In genomic region chr7:143177374-143178119, GRCh38 we compare ENCODE assay signal across 23 cellular contexts. TPM values are rescaled to one million over a fixed set of nuclear protein-coding genes. Genes with fewer than 3 reads are reported as not detected.
A peak's percentile ranks its signal among the peaks of the same experiment; 100 is the strongest.
DNase-seq lines count a peak whose midpoint lies in the region; ATAC-seq, FAIRE-seq and TF ChIP-seq lines count a peak whose summit lies in the region.
"Had no signal": no experiment of that assay in that cellular context is flagged by ENCODE, and none has a peak within 500 bp of the region (broad histone marks: within the 10 kb centered on the region; RNA-seq: fewer than 3 reads in every experiment).

No MANE protein-coding gene starts in this region.

- no peak for ATAC-seq in GM12878
- no peak for ATAC-seq in GM21381 (IDR thresholded peaks at IDR 0.05; ENCODE audit: unreplicated experiment)
- ATAC-seq: HCT116, HepG2 had no signal

- H3K4me3 ChIP-seq in GM12878 = no peak overlapping the region
- H3K4me3 ChIP-seq: BLaER1 had no signal

- no peaks in the 10 kb centered on the region for H3K36me3 ChIP-seq in GM12878 (ENCODE audit: control insufficient read depth in 2 of 2, insufficient read depth in 2 of 2, low read length in 1 of 2)
- H3K36me3 ChIP-seq: BLaER1 had no signal

- TF ChIP-seq CTCF in GM12878 (IDR thresholded peaks at IDR 0.05 in 2 of 3, conservative IDR thresholded peaks at IDR 0.05 in 1 of 3; ENCODE audit: control insufficient read depth in 2 of 3, extremely low read depth in 1 of 3, insufficient read depth in 1 of 3, low read depth in 3 of 3, low read length in 3 of 3) = no peak

- TF ChIP-seq EP300 in GM12878 (IDR thresholded peaks at IDR 0.05; ENCODE audit: borderline replicate concordance in 1 of 2, control insufficient read depth in 1 of 2, low read depth in 2 of 2, low read length in 2 of 2) = no peak

- H3K27me3 ChIP-seq in GM12878 (replicated peaks in 1 of 2; ENCODE audit: control insufficient read depth in 2 of 2, insufficient read depth in 2 of 2, low read length in 1 of 2) = no peaks in the 10 kb centered on the region
- H3K27me3 ChIP-seq: BLaER1 had no signal

- H3K4me1 ChIP-seq in GM12878 (ENCODE audit: control insufficient read depth, insufficient read depth, low read length) = no peaks in the 10 kb centered on the region
- H3K4me1 ChIP-seq: BLaER1 had no signal

- intact Hi-C loops in GM12878 (cut with micrococcal nuclease; ENCODE audit: unreplicated experiment) = no loop called here

- no peaks in the 10 kb centered on the region; the same call in 2 of the 3 replicates for H3K9me3 ChIP-seq in GM12878 (replicated peaks; ENCODE audit: control insufficient read depth, insufficient read depth, low read length)

- no peak overlapping the region for H3K9ac ChIP-seq in GM12878 (ENCODE audit: control insufficient read depth, insufficient read depth, low read length)
- H3K9ac ChIP-seq: BLaER1, KMS-11 had no signal

- POLR2A ChIA-PET in GM12878 (lab: Charles Lee) = no interaction called here

- TF ChIP-seq RAD21 in GM12878 (IDR thresholded peaks at IDR 0.05; ENCODE audit: insufficient read depth, low read depth, low read length) = no peak

- no peaks in the 10 kb centered on the region for H3K79me2 ChIP-seq in GM12878 (ENCODE audit: control insufficient read depth, insufficient read depth, low read length)

- RAD21 ChIA-PET in GM12878 (lab: Charles Lee; ENCODE audit: unreplicated experiment) = no interaction called here

- CTCF ChIA-PET in GM12878 (lab: Yijun Ruan, JAX) = no interaction called here

- in situ Hi-C loops in KBM-7 (cut with MboI; ENCODE audit: low pct_unique_long_range_greater_than_20kb, low sequenced_read_pairs) (no loop called here), GM12878 (cut with MboI) (no loop called here)

- H3K27ac ChIP-seq in GM12878 (ENCODE audit: control insufficient read depth, insufficient read depth) = no peak overlapping the region
- H3K27ac ChIP-seq: 22Rv1, BLaER1, KMS-11 had no signal

- BruUV-seq in GM12878 (replicated peaks; lab: Mats Ljungman, UMichigan) = no TSS peak

- FAIRE-seq in GM12878 (lab: Jason Lieb, UNC) = no peak
- FAIRE-seq: GM12891, HepG2 had no signal

- 22% methylated on average over 2 of the region's 2 CpGs for WGBS in GM12878 (ENCODE audit: insufficient coverage, insufficient replicate concordance, low lambda C conversion rate, missing lambda C conversion rate)

- no peak overlapping the region for H2AFZ ChIP-seq in GM12878 (ENCODE audit: control insufficient read depth, low read depth, low read length)

- SMC1A ChIA-PET in GM12878 (lab: Charles Lee; ENCODE audit: uncharacterized antibody, unreplicated experiment) = no interaction called here

- H3K4me2 ChIP-seq in GM12878 (ENCODE audit: control insufficient read depth, insufficient read depth) = no peak overlapping the region
- H3K4me2 ChIP-seq: BLaER1, KMS-11 had no signal

- no peaks in the 10 kb centered on the region for H4K20me1 ChIP-seq in GM12878 (ENCODE audit: control insufficient read depth, insufficient read depth)
- H4K20me1 ChIP-seq: BLaER1 had no signal

- DNase-seq in DMS53 (lab: John Stamatoyannopoulos, UW) (peak; percentile 29), DMS53 treated with DMSO at 0.1 percent for 48 hours (lab: John Stamatoyannopoulos, UW; ENCODE audit: unreplicated experiment) (no peak), KBM-7 (peak; percentile 16), GM12878 (ENCODE audit: low read depth, low spot score) (no peak), NCI-H1092 (lab: John Stamatoyannopoulos, UW) (no peak), globus pallidus (ENCODE audit: low spot score) (no peak)
- DNase-seq: CD4-positive, alpha-beta memory T cell; DMS153; DND-41; EL; H7 had no signal

- no peak for TF ChIP-seq POLR2A in GM12878 (IDR thresholded peaks at IDR 0.05; ENCODE audit: low read depth, low read length)

TF ChIP-seq in GM12878, 131 proteins besides CTCF, POLR2A, EP300 and RAD21 (continues in another document):
- TF ChIP-seq CBX5 (IDR thresholded peaks at IDR 0.05; ENCODE audit: low read depth) = peak; percentile 28; the same call in 1 of the 2 replicates
- TF ChIP-seq ZNF687 (IDR thresholded peaks at IDR 0.05) = no peak

RNA-seq across cellular contexts. Expression of gene TAS2R39, which starts 5.7 kb away (rescaled TPM):
- total RNA-seq in GM12878 (2013; cell fraction: nucleolus; rRNA removed) = not detected in 2 replicates
- total RNA-seq in GM12878 (2014; rRNA removed) = 0.22 TPM in 1 of 2 replicates, not detected in the other
- total RNA-seq in GM12878 (2014; rRNA removed; fragmentation: Illumina TruSeq; extraction: Trizol) = not detected in 2 replicates
- total RNA-seq in GM12878 (2021) = not detected in 2 replicates
- polyA plus RNA-seq in GM12878 (2011; ENCODE audit: low read depth) = not detected
- not detected in 2 replicates for polyA plus RNA-seq in GM12878 (2011; rRNA removed)
- polyA plus RNA-seq in GM12878 (2011; cell fraction: cytosol; rRNA removed) = not detected in 2 replicates
- not detected in 2 replicates for polyA plus RNA-seq in GM12878 (2011; cell fraction: nucleus; rRNA removed)
- polyA plus RNA-seq in GM12878 (2012) = not detected in 2 replicates
- polyA plus RNA-seq in GM12878 (2014; fragmentation: Illumina TruSeq; extraction: Trizol) = not detected in 2 replicates
- not detected for polyA plus RNA-seq in GM12878 (2014; fragmentation: Nextera tagmentation; extraction: Ambion mirVana)
- polyA plus RNA-seq in GM12878 (2014; rRNA removed) = not detected in 2 replicates
- not detected for polyA plus RNA-seq in GM12878 (2016; fragmentation: Nextera tagmentation; extraction: Ambion mirVana)
- polyA minus RNA-seq in GM12878 (2011; rRNA and poly(A)+ RNA removed) = not detected in 2 replicates
- not detected in 2 replicates for polyA minus RNA-seq in GM12878 (2011; cell fraction: cytosol; rRNA and poly(A)+ RNA removed)
- not detected in 2 replicates for polyA minus RNA-seq in GM12878 (2011; cell fraction: nucleus; rRNA and poly(A)+ RNA removed)
- total RNA-seq: A673; CD4-positive, alpha-beta memory T cell; G401; H7; HepG2 had no signal
- polyA plus RNA-seq: AG04450; CD14-positive monocyte; CD4-positive, alpha-beta memory T cell; HepG2; IgD-negative memory B cell had no signal

RNA-seq across cellular contexts. Expression of gene TAS2R40, which starts 44.3 kb away (rescaled TPM):
- not detected in 2 replicates for total RNA-seq in GM12878 (2013; cell fraction: nucleolus; rRNA removed)
- total RNA-seq in GM12878 (2014; rRNA removed) (not detected in 2 replicates), GM12878 (2014; rRNA removed; fragmentation: Illumina TruSeq; extraction: Trizol) (not detected in 2 replicates), GM12878 (2021) (not detected in 2 replicates)
- polyA plus RNA-seq in GM12878 (2011; ENCODE audit: low read depth) = not detected
- polyA plus RNA-seq in GM12878 (2011; rRNA removed) (not detected in 2 replicates), GM12878 (2014; fragmentation: Illumina TruSeq; extraction: Trizol) (not detected in 2 replicates), GM12878 (2014; fragmentation: Nextera tagmentation; extraction: Ambion mirVana) (not detected), GM12878 (2014; rRNA removed) (not detected in 2 replicates), GM12878 (2016; fragmentation: Nextera tagmentation; extraction: Ambion mirVana) (not detected)
- not detected in 2 replicates for polyA plus RNA-seq in GM12878 (2011; cell fraction: cytosol; rRNA removed)
- not detected in 2 replicates for polyA plus RNA-seq in GM12878 (2011; cell fraction: nucleus; rRNA removed)
- not detected in 2 replicates for polyA plus RNA-seq in GM12878 (2012)
- not detected in 2 replicates for polyA minus RNA-seq in GM12878 (2011; rRNA and poly(A)+ RNA removed)
- not detected in 2 replicates for polyA minus RNA-seq in GM12878 (2011; cell fraction: cytosol; rRNA and poly(A)+ RNA removed)
- polyA minus RNA-seq in GM12878 (2011; cell fraction: nucleus; rRNA and poly(A)+ RNA removed) = not detected in 2 replicates
- total RNA-seq: A673; CD4-positive, alpha-beta memory T cell; G401; H7; HepG2 had no signal
- polyA plus RNA-seq: AG04450; CD4-positive, alpha-beta memory T cell; HepG2; IgD-negative memory B cell had no signal

RNA-seq across cellular contexts. Expression of gene PIP, which starts 45.7 kb away (rescaled TPM):
- not detected in 2 replicates for total RNA-seq in GM12878 (2013; cell fraction: nucleolus; rRNA removed)
- total RNA-seq in GM12878 (2014; rRNA removed) = not detected in 2 replicates
- not detected in 2 replicates for total RNA-seq in GM12878 (2014; rRNA removed; fragmentation: Illumina TruSeq; extraction: Trizol)
- not detected in 2 replicates for total RNA-seq in GM12878 (2021)
- polyA plus RNA-seq in GM12878 (2011; ENCODE audit: low read depth) = not detected
- polyA plus RNA-seq in GM12878 (2011; rRNA removed) = not detected in 2 replicates
- polyA plus RNA-seq in GM12878 (2011; cell fraction: cytosol; rRNA removed) = not detected in 2 replicates
- polyA plus RNA-seq in GM12878 (2011; cell fraction: nucleus; rRNA removed) = not detected in 2 replicates
- not detected in 2 replicates for polyA plus RNA-seq in GM12878 (2012)
- polyA plus RNA-seq in GM12878 (2014; fragmentation: Illumina TruSeq; extraction: Trizol) = not detected in 2 replicates
- not detected for polyA plus RNA-seq in GM12878 (2014; fragmentation: Nextera tagmentation; extraction: Ambion mirVana)
- polyA plus RNA-seq in GM12878 (2014; rRNA removed) = not detected in 2 replicates
- not detected for polyA plus RNA-seq in GM12878 (2016; fragmentation: Nextera tagmentation; extraction: Ambion mirVana)
- not detected in 2 replicates for polyA minus RNA-seq in GM12878 (2011; rRNA and poly(A)+ RNA removed)
- polyA minus RNA-seq in GM12878 (2011; cell fraction: cytosol; rRNA and poly(A)+ RNA removed) = not detected in 2 replicates
- polyA minus RNA-seq in GM12878 (2011; cell fraction: nucleus; rRNA and poly(A)+ RNA removed) = not detected in 2 replicates
- total RNA-seq: A673; CD4-positive, alpha-beta memory T cell; G401; H7; HepG2 had no signal
- polyA plus RNA-seq: AG04450; CD14-positive monocyte; CD4-positive, alpha-beta memory T cell; HepG2; IgD-negative memory B cell had no signal

Comparison
In these comparisons a context has a peak if more than half of its experiments do, and no peak if none do; other contexts are left out.
1. DNase-seq: peak in DMS53 (single experiment) and KBM-7 (single experiment); none in DMS53 treated with DMSO at 0.1 percent for 48 hours (single experiment), GM12878 (single experiment), NCI-H1092 (single experiment) and globus pallidus (single experiment).